8 cellular contexts compared by ENCODE assay signal in the genomic region with DNA sequence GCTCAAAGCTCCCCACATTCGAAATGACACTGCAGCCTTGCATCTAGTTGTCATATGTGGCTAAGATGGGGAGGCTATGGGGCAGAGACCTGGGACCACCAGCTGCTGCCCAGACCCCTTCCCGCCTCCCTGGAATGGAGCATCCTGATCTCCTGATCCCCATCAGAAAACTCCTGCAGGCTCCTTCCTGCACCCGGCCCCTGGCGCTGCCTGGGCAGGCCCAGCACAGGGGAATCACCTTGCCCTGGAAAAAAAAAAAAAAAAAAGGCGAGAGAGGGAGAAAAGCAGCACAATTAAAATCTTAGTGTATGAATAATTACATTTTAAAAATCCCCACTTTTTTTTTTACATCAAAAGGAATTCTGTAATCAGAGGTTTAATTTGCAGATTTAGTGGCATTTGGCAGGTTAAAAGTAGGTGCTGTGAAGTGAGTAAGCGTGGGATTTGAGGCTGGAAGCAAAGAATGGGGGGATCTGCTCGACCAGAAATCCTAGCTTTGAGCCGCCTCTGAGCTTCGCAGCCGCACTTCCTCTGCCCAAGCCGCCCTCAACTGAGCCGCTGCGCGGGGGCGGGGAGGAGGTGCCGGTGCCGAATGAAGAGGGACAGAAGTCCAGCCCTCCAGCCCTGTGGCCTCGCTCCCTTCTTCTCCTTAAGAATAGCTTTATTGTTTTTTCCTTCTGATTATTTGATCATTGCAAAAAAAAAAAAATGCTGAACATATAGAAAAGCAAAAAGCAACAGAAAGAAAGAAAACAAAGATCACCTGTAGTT. TPM values are rescaled to one million over a fixed set of nuclear protein-coding genes. Genes with fewer than 3 reads are reported as not detected.
A peak's percentile ranks its signal among the peaks of the same experiment; 100 is the strongest.
DNase-seq lines count a peak whose midpoint lies in the region; ATAC-seq, FAIRE-seq and TF ChIP-seq lines count a peak whose summit lies in the region.

No MANE protein-coding gene starts in this region.

- no peak for TF ChIP-seq RAD21 in A549 (conservative IDR thresholded peaks at IDR 0.05 in 1 of 2, IDR thresholded peaks at IDR 0.05 in 1 of 2)

- no peak for ATAC-seq in A549

- DNase-seq in A549 (ENCODE audit: low read depth in 1 of 2, low spot score in 1 of 2) (no peak), kidney tubule cell (ENCODE audit: low spot score) (peak; percentile 15), OCI-M2 (lab: John Stamatoyannopoulos, UW; ENCODE audit: unreplicated experiment) (no peak), cerebellum (ENCODE audit: low spot score) (no peak), NCI-H2029 (lab: John Stamatoyannopoulos, UW) (no peak)
- DNase-seq in activated effector memory CD4-positive, alpha-beta T cell treated with Interleukin-2 at 50 U/mL for 16 hours = peak; percentile 7

- H3K27me3 ChIP-seq in stomach smooth muscle (ENCODE audit: control insufficient read depth in 1 of 2, insufficient read depth in 2 of 2, low read length in 2 of 2) = peaks cover 26 to 43% of the 10 kb centered on the region in 2 donors

- no peak for FAIRE-seq in A549 (lab: Jason Lieb, UNC)

- peak overlapping the region; percentile 50 for H3K4me2 ChIP-seq in A549

- no peaks in the 10 kb centered on the region for H3K36me3 ChIP-seq in HEK293 (ENCODE audit: control insufficient read depth in 2 of 2, insufficient read depth in 1 of 2, low read length in 2 of 2)
- no peaks in the 10 kb centered on the region for H3K36me3 ChIP-seq in stomach smooth muscle (ENCODE audit: control insufficient read depth in 2 of 2, insufficient read depth in 2 of 2, low read length in 2 of 2)

- TF ChIP-seq CTCF in A549 (IDR thresholded peaks at IDR 0.05) (no peak), HEK293 (tag by site-specific recombination; IDR thresholded peaks at IDR 0.05) (no peak)

- WGBS in A549 (ENCODE audit: missing lambda C conversion rate) = 17% methylated on average over 18 of the region's 18 CpGs

- H3K9me3 ChIP-seq in A549 (0 out of 3 replicates have a peak, but pooled peaks cover 3% of the 10 kb centered on the region), HEK293 (ENCODE audit: control insufficient read depth, insufficient read depth, low read depth, low read length) (no peaks in the 10 kb centered on the region), stomach smooth muscle (ENCODE audit: control insufficient read depth in 2 of 2, low read length in 2 of 2) (no peaks in the 10 kb centered on the region)

- H3K4me3 ChIP-seq in A549 (peak overlapping the region; percentile 14; the same call in 1 of the 3 replicates), HEK293 (ENCODE audit: low read depth, low read length) (no peak overlapping the region), stomach smooth muscle (ENCODE audit: low read length in 2 of 2) (peak overlapping the region; percentile 15 to 26)

- POLR2A ChIA-PET in A549 (lab: Yijun Ruan, JAX) = no interaction called here
- POLR2A ChIA-PET in HEK293 (lab: Yijun Ruan, JAX) = no interaction called here

- no peak for TF ChIP-seq POLR2A in A549 (IDR thresholded peaks at IDR 0.05; ENCODE audit: low read length)

- no peak for TF ChIP-seq EP300 in A549 (IDR thresholded peaks at IDR 0.05)

- H3K9ac ChIP-seq in stomach smooth muscle (ENCODE audit: low read length in 2 of 2) = no peak overlapping the region

- H3K27ac ChIP-seq in A549 (no peak overlapping the region), HEK293 (ENCODE audit: extremely low read depth, low read depth, low read length) (no peak overlapping the region), stomach smooth muscle (ENCODE audit: low read length) (no peak overlapping the region)

- H3K4me1 ChIP-seq in A549 (no peaks in the 10 kb centered on the region), HEK293 (ENCODE audit: control insufficient read depth, insufficient read depth, low read length) (peaks cover 2% of the 10 kb centered on the region; the same call in 1 of the 2 replicates), stomach smooth muscle (ENCODE audit: control insufficient read depth, insufficient read depth, low read length) (peaks cover 4% of the 10 kb centered on the region)

- CTCF ChIA-PET in A549 (lab: Yijun Ruan, JAX) (interaction anchor here (1.2 kb wide), 1 partner anchor 139 kb away, joined by 3 read pairs; no protein-coding TSS in a partner anchor), HEK293 (lab: Yijun Ruan, JAX) (interaction anchor here (0.8 to 7.0 kb wide), 4 partner anchors 9 to 255 kb away, joined by 4 to 37 read pairs (median 9); no protein-coding TSS in a partner anchor)

TF ChIP-seq in A549, 52 proteins besides CTCF, POLR2A, EP300 and RAD21:
- no peak for TF ChIP-seq EHMT2 (IDR thresholded peaks at IDR 0.05; ENCODE audit: low read depth)
- no peak for TF ChIP-seq FOSB (CRISPR knock-in tag; IDR thresholded peaks at IDR 0.05)
- TF ChIP-seq RFX5 (IDR thresholded peaks at IDR 0.05) = no peak
- TF ChIP-seq, protein P1, sequence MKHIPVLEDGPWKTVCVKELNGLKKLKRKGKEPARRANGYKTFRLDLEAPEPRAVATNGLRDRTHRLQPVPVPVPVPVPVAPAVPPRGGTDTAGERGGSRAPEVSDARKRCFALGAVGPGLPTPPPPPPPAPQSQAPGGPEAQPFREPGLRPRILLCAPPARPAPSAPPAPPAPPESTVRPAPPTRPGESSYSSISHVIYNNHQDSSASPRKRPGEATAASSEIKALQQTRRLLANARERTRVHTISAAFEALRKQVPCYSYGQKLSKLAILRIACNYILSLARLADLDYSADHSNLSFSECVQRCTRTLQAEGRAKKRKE (CRISPR knock-in tag; IDR thresholded peaks at IDR 0.05; ENCODE audit: low read depth) = no peak
- TF ChIP-seq MYC (IDR thresholded peaks at IDR 0.05; ENCODE audit: borderline replicate concordance, low read length) = no peak
- TF ChIP-seq, protein P2, sequence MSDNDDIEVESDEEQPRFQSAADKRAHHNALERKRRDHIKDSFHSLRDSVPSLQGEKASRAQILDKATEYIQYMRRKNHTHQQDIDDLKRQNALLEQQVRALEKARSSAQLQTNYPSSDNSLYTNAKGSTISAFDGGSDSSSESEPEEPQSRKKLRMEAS (IDR thresholded peaks at IDR 0.05) = no peak
- TF ChIP-seq KDM5A (IDR thresholded peaks at IDR 0.05) = no peak
- no peak for TF ChIP-seq BHLHE40 (IDR thresholded peaks at IDR 0.05; ENCODE audit: low read depth, low read length)
- TF ChIP-seq RARB (CRISPR knock-in tag; IDR thresholded peaks at IDR 0.05) = no peak
- no peak for TF ChIP-seq CEBPB (IDR thresholded peaks at IDR 0.05)
- no peak for TF ChIP-seq ESRRA (IDR thresholded peaks at IDR 0.05; ENCODE audit: borderline replicate concordance, low read length)
- TF ChIP-seq MAZ (IDR thresholded peaks at IDR 0.05; ENCODE audit: borderline replicate concordance, low read depth, low read length) = no peak
- TF ChIP-seq CBX2 (IDR thresholded peaks at IDR 0.05; ENCODE audit: borderline replicate concordance, low read depth) = no peak

TF ChIP-seq in HEK293, 187 proteins besides CTCF, POLR2A, EP300 and RAD21:
- TF ChIP-seq ZNF670 (tag by site-specific recombination; IDR thresholded peaks at IDR 0.05; ENCODE audit: low read depth) = no peak
- TF ChIP-seq, protein P3, sequence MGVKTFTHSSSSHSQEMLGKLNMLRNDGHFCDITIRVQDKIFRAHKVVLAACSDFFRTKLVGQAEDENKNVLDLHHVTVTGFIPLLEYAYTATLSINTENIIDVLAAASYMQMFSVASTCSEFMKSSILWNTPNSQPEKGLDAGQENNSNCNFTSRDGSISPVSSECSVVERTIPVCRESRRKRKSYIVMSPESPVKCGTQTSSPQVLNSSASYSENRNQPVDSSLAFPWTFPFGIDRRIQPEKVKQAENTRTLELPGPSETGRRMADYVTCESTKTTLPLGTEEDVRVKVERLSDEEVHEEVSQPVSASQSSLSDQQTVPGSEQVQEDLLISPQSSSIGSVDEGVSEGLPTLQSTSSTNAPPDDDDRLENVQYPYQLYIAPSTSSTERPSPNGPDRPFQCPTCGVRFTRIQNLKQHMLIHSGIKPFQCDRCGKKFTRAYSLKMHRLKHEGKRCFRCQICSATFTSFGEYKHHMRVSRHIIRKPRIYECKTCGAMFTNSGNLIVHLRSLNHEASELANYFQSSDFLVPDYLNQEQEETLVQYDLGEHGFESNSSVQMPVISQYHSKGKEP (tag by site-specific recombination; IDR thresholded peaks at IDR 0.05) = no peak
- TF ChIP-seq ZNF350 (tag by site-specific recombination; IDR thresholded peaks at IDR 0.05) = no peak
- 0 out of 2 replicates have a peak, but pooled peaks have one; percentile 49 for TF ChIP-seq EGR2 (tag by site-specific recombination; IDR thresholded peaks at IDR 0.05; ENCODE audit: low read depth)
- no peak for TF ChIP-seq ZEB2 (tag by site-specific recombination; IDR thresholded peaks at IDR 0.05)
- peak; percentile 65 for TF ChIP-seq ZFHX2 (tag by site-specific recombination; conservative IDR thresholded peaks at IDR 0.05)
- TF ChIP-seq ZNF776 (tag by site-specific recombination; IDR thresholded peaks at IDR 0.05; ENCODE audit: borderline replicate concordance) = no peak
- TF ChIP-seq, protein P4, sequence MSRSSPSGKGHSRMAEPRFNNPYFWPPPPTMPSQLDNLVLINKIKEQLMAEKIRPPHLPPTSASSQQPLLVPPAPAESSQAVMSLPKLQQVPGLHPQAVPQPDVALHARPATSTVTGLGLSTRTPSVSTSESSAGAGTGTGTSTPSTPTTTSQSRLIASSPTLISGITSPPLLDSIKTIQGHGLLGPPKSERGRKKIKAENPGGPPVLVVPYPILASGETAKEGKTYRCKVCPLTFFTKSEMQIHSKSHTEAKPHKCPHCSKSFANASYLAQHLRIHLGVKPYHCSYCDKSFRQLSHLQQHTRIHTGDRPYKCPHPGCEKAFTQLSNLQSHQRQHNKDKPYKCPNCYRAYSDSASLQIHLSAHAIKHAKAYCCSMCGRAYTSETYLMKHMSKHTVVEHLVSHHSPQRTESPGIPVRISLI (tag by site-specific recombination; IDR thresholded peaks at IDR 0.05) = no peak
- TF ChIP-seq YY1 (tag by site-specific recombination; IDR thresholded peaks at IDR 0.05) = no peak
- TF ChIP-seq, protein P5, sequence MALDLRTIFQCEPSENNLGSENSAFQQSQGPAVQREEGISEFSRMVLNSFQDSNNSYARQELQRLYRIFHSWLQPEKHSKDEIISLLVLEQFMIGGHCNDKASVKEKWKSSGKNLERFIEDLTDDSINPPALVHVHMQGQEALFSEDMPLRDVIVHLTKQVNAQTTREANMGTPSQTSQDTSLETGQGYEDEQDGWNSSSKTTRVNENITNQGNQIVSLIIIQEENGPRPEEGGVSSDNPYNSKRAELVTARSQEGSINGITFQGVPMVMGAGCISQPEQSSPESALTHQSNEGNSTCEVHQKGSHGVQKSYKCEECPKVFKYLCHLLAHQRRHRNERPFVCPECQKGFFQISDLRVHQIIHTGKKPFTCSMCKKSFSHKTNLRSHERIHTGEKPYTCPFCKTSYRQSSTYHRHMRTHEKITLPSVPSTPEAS (tag by site-specific recombination; IDR thresholded peaks at IDR 0.05) = no peak
- no peak for TF ChIP-seq MZF1 (tag by site-specific recombination; IDR thresholded peaks at IDR 0.05; ENCODE audit: borderline replicate concordance)

RNA-seq across cellular contexts. Expression of a gene that starts 30.0 kb away (rescaled TPM):
- polyA plus RNA-seq in A549 (2011; rRNA removed) (0.04 and 0.10 TPM in 2 replicates), A549 (2017; fragmentation: RNase III; extraction: RNeasy Plus Mini Kit Qiagen cat#74134 plus additional on column Dnase treatment) (not detected in 3 replicates)
- polyA plus RNA-seq in A549 (2012; cell fraction: cytosol; rRNA removed) = not detected in 2 replicates
- not detected in 2 replicates for polyA plus RNA-seq in A549 (2012; cell fraction: nucleus; rRNA removed)
- polyA minus RNA-seq in A549 (2011; rRNA and poly(A)+ RNA removed) = 0.05 TPM in 1 of 2 replicates, not detected in the other
- total RNA-seq in cerebellum = 4.0 TPM

Comparison
In these comparisons a context has a peak if more than half of its experiments do, and no peak if none do; other contexts are left out.
1. DNase-seq: peak in activated effector memory CD4-positive, alpha-beta T cell treated with Interleukin-2 at 50 U/mL for 16 hours (single experiment) and kidney tubule cell (single experiment); none in A549 (0 of 2), OCI-M2 (single experiment), cerebellum (single experiment) and NCI-H2029 (single experiment).